Comparison of ENCODE assay signal across 14 cellular contexts in genomic region chr1:63087966-63088365, GRCh38.
A peak's percentile ranks its signal among the peaks of the same experiment; 100 is the strongest.
DNase-seq lines count a peak whose midpoint lies in the region; TF ChIP-seq lines count a peak whose summit lies in the region.
"Had no signal": no experiment of that assay in that cellular context is flagged by ENCODE, and none has a peak within 500 bp of the region (broad histone marks: within the 10 kb centered on the region; RNA-seq: fewer than 3 reads in every experiment).

No MANE protein-coding gene starts in this region.

- no peaks in the 10 kb centered on the region for H3K9me3 ChIP-seq in osteoblast (ENCODE audit: low read depth, low read length)
- H3K9me3 ChIP-seq: upper lobe of left lung had no signal

- DNase-seq in NCI-H1417 (lab: John Stamatoyannopoulos, UW) (peak in 2 of 3 experiments; percentile 2 to 34), NCI-H1417 treated with DMSO at 0.1 percent for 48 hours (lab: John Stamatoyannopoulos, UW) (no peak), NCI-H774 (lab: John Stamatoyannopoulos, UW) (peak; percentile 33), globus pallidus (ENCODE audit: low spot score) (peak; percentile 71), nucleus accumbens (lab: John Stamatoyannopoulos, UW) (peak in 48 of 56 donors; percentile 0 to 78 (median 30)), GM19238 (ENCODE audit: insufficient read length, low spot score) (no peak), osteoblast (ENCODE audit: insufficient read length, low spot score, missing footprints) (no peak), DMS114 treated with DMSO at 0.1 percent for 48 hours (lab: John Stamatoyannopoulos, UW; ENCODE audit: unreplicated experiment) (no peak)
- DNase-seq: activated CD4-positive, alpha-beta T cell treated with anti-CD3 and anti-CD28 coated beads for 36 hours; erythroblast; naive B cell; NCI-H526; stimulated activated CD4-positive, alpha-beta T cell treated with anti-CD3 and anti-CD28 coated beads, Interleukin-12 subunit alpha, Interleukin-12 subunit beta, amount 100 ng/mL, for 4 hours; upper lobe of left lung had no signal

- H3K4me3 ChIP-seq in osteoblast (ENCODE audit: insufficient read depth, low read length) = no peak overlapping the region
- H3K4me3 ChIP-seq: upper lobe of left lung had no signal

- H3K79me2 ChIP-seq in osteoblast (ENCODE audit: insufficient read depth, low read length) = no peaks in the 10 kb centered on the region

- H2AFZ ChIP-seq in osteoblast (ENCODE audit: low read length) = no peak overlapping the region

- no peaks in the 10 kb centered on the region for H4K20me1 ChIP-seq in osteoblast (ENCODE audit: insufficient read depth, low read length)

- H3K4me1 ChIP-seq in osteoblast (ENCODE audit: insufficient read depth, low read length) = no peaks in the 10 kb centered on the region
- H3K4me1 ChIP-seq: upper lobe of left lung had no signal

- H3K27me3 ChIP-seq in osteoblast (ENCODE audit: insufficient read depth, low read length) = no peaks in the 10 kb centered on the region
- H3K27me3 ChIP-seq: upper lobe of left lung had no signal

- H3K36me3 ChIP-seq in osteoblast (ENCODE audit: insufficient read depth, low read length) = no peaks in the 10 kb centered on the region
- H3K36me3 ChIP-seq: upper lobe of left lung had no signal

- H3K27ac ChIP-seq in osteoblast (ENCODE audit: low read depth, low read length) = no peak overlapping the region
- H3K27ac ChIP-seq: upper lobe of left lung had no signal

- no peak overlapping the region for H3K4me2 ChIP-seq in osteoblast (ENCODE audit: insufficient read depth, low read length)

- TF ChIP-seq CTCF in osteoblast (IDR thresholded peaks at IDR 0.05; ENCODE audit: extremely low read depth, low read depth, low read length) = no peak

Comparison
In these comparisons a context has a peak if more than half of its experiments do, and no peak if none do; other contexts are left out.
1. DNase-seq: peak in NCI-H1417 (2 of 3), NCI-H774 (single experiment), globus pallidus (single experiment) and nucleus accumbens (48 of 56); none in NCI-H1417 treated with DMSO at 0.1 percent for 48 hours (single experiment), GM19238 (single experiment), osteoblast (single experiment) and DMS114 treated with DMSO at 0.1 percent for 48 hours (single experiment).